Comparison of ENCODE assay signal across 11 cellular contexts in the genomic region with DNA sequence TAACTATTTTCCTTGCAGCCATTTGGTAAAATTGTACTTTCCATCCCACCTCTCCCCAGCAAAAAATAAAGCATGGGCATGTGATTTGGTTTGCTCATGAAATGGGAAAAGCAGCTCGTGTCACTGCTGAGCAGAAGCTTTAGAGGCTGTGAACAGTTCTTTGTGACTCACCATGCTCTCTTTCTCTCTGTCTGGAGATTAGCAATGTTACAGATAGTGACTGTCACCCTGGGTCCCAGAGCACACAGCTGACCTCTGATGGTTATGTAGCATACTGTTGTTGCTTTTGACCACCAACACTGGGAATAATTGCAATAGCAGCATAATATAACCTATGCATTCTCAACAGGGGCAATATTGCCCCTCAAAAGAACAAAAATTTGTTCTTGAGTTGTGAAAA.
A peak's percentile ranks its signal among the peaks of the same experiment; 100 is the strongest.
DNase-seq lines count a peak whose midpoint lies in the region; ATAC-seq and TF ChIP-seq lines count a peak whose summit lies in the region.
"Had no signal": no experiment of that assay in that cellular context is flagged by ENCODE, and none has a peak within 500 bp of the region (broad histone marks: within the 10 kb centered on the region; RNA-seq: fewer than 3 reads in every experiment).

No MANE protein-coding gene starts in this region.

- no peak for TF ChIP-seq EP300 in sigmoid colon (IDR thresholded peaks at IDR 0.05)
- TF ChIP-seq EP300 in suprapubic skin (IDR thresholded peaks at IDR 0.05), result no peak

- peak; percentile 58 to 94 (median 90) for ATAC-seq in heart right ventricle

- TF ChIP-seq CTCF in heart right ventricle (IDR thresholded peaks at IDR 0.05) (peak in 5 of 9 donors; percentile 19 to 38 (median 23)), sigmoid colon (IDR thresholded peaks at IDR 0.05) (no peak), suprapubic skin (IDR thresholded peaks at IDR 0.05) (no peak)

- H3K36me3 ChIP-seq in adipocyte (ENCODE audit: control insufficient read depth, insufficient read depth, low read length, severe bottlenecking), result no peaks in the 10 kb centered on the region
- no peaks in the 10 kb centered on the region for H3K36me3 ChIP-seq in heart right ventricle
- H3K36me3 ChIP-seq in sigmoid colon, result no peaks in the 10 kb centered on the region
- H3K36me3 ChIP-seq in suprapubic skin, result no peaks in the 10 kb centered on the region

- intact Hi-C loops in heart right ventricle (cut with DNase I), result loop anchor here in 1 of 10 donors (2.0 kb wide), 1 partner anchor 71 kb away; a partner anchor contains a TSS
- intact Hi-C loops in sigmoid colon (cut with DNase I), result loop anchor here (5.0 kb wide), 1 partner anchor 47 kb away; no protein-coding TSS in a partner anchor

- H3K4me1 ChIP-seq in adipocyte (ENCODE audit: control insufficient read depth, insufficient read depth, low read length) (peaks cover 30% of the 10 kb centered on the region), heart right ventricle (peaks cover 0 to 39% (median 26%) of the 10 kb centered on the region in 9 donors), sigmoid colon (peaks cover 0 to 36% (median 23%) of the 10 kb centered on the region in 4 donors), suprapubic skin (peaks cover 4% of the 10 kb centered on the region)

- WGBS in heart right ventricle, 2 donors, result 19% methylated on average over 1 of the region's 1 CpG
- WGBS in sigmoid colon, 2 donors, result 70 to 88% methylated on average over 1 of the region's 1 CpG
- WGBS in suprapubic skin, result 76% methylated on average over 1 of the region's 1 CpG

- DNase-seq in LHCN-M2 (ENCODE audit: low read depth), result peak; percentile 54
- DNase-seq in adipocyte (ENCODE audit: low read depth), result peak; percentile 11
- DNase-seq in heart right ventricle, result peak in 1 of 2 donors; percentile 12
- DNase-seq in sigmoid colon, result no peak
- no peak for DNase-seq in suprapubic skin (ENCODE audit: low spot score in 2 of 2)
- DNase-seq in 8988T, result no peak
- DNase-seq in DMS114 treated with DMSO at 0.1 percent for 48 hours (lab: John Stamatoyannopoulos, UW; ENCODE audit: unreplicated experiment), result no peak
- DNase-seq: activated B cell treated with CpG ODN at 0.5 μM for 24 hours; activated T-cell treated with anti-CD3 and anti-CD28 coated beads, Interleukin-2, amount 50 U/mL, for 72 hours; caudate nucleus; NCI-H226 had no signal

- H3K9ac ChIP-seq in adipocyte (ENCODE audit: low read length), result no peak overlapping the region

- TF ChIP-seq POLR2A in sigmoid colon (IDR thresholded peaks at IDR 0.05), result no peak
- TF ChIP-seq POLR2A in suprapubic skin (IDR thresholded peaks at IDR 0.05), result no peak

- H3K27ac ChIP-seq in heart right ventricle (peak overlapping the region in 8 of 10 donors; percentile 17 to 71 (median 54)), sigmoid colon (peak overlapping the region in 3 of 4 donors; percentile 69 to 74 (median 72)), suprapubic skin (no peak overlapping the region)

- H3K27me3 ChIP-seq in adipocyte (replicated peaks; ENCODE audit: control insufficient read depth, insufficient read depth, low read length), result no peaks in the 10 kb centered on the region
- no peaks in the 10 kb centered on the region for H3K27me3 ChIP-seq in heart right ventricle
- no peaks in the 10 kb centered on the region for H3K27me3 ChIP-seq in sigmoid colon
- no peaks in the 10 kb centered on the region for H3K27me3 ChIP-seq in suprapubic skin

- H3K4me3 ChIP-seq in adipocyte (ENCODE audit: low read length), result no peak overlapping the region
- no peak overlapping the region for H3K4me3 ChIP-seq in heart right ventricle
- H3K4me3 ChIP-seq in sigmoid colon, result no peak overlapping the region
- H3K4me3 ChIP-seq in suprapubic skin, result no peak overlapping the region

- H3K9me3 ChIP-seq in adipocyte (ENCODE audit: control insufficient read depth, low read length) (peaks cover 20% of the 10 kb centered on the region), heart right ventricle (peaks cover 0 to 5% (median 0%) of the 10 kb centered on the region in 11 donors), sigmoid colon (no peaks in the 10 kb centered on the region), suprapubic skin (no peaks in the 10 kb centered on the region)

Comparison
In these comparisons a context has a peak if more than half of its experiments do, and no peak if none do; other contexts are left out.
1. DNase-seq: peak in LHCN-M2 (single experiment) and adipocyte (single experiment); none in sigmoid colon (single experiment), suprapubic skin (0 of 2), 8988T (single experiment) and DMS114 treated with DMSO at 0.1 percent for 48 hours (single experiment).
2. CTCF ChIP-seq: peak in heart right ventricle (5 of 9); none in sigmoid colon (0 of 4) and suprapubic skin (0 of 2).